In genomic region chr2:98445708-98446577, GRCh38 we compare ENCODE assay signal across 8 cellular contexts. TPM values are rescaled to one million over a fixed set of nuclear protein-coding genes. Genes with fewer than 3 reads are reported as not detected.
DNase-seq lines count a peak whose midpoint lies in the region; ATAC-seq and TF ChIP-seq lines count a peak whose summit lies in the region.

No MANE protein-coding gene starts in this region.

- TF ChIP-seq CTCF in WERI-Rb-1 (IDR thresholded peaks at IDR 0.05; ENCODE audit: low read depth, low read length) = no peak
- no peak for TF ChIP-seq CTCF in fibroblast of mammary gland (conservative IDR thresholded peaks at IDR 0.05; ENCODE audit: control insufficient read depth, insufficient read depth, low read depth, low read length)
- TF ChIP-seq CTCF in psoas muscle (IDR thresholded peaks at IDR 0.05) = no peak

- H3K4me3 ChIP-seq in ACC112 (ENCODE audit: low read depth, low read length) (peak overlapping the region; percentile 84), H7 (ENCODE audit: insufficient read depth, low read depth, low read length) (peak overlapping the region; percentile 76), WERI-Rb-1 (ENCODE audit: low read depth, low read length) (peak overlapping the region; percentile 53), fibroblast of mammary gland (ENCODE audit: control insufficient read depth, low read depth, low read length) (peak overlapping the region; percentile 80), psoas muscle (peak overlapping the region; percentile 88)

- H3K27ac ChIP-seq in ACC112 (ENCODE audit: low read depth, low read length) (no peak overlapping the region), WERI-Rb-1 (no peak overlapping the region), psoas muscle (no peak overlapping the region)

- peaks cover 32% of the 10 kb centered on the region for H3K79me2 ChIP-seq in ACC112 (ENCODE audit: control insufficient read depth, insufficient read depth, low read length, unreplicated experiment)

- DNase-seq in H7 (no peak), WERI-Rb-1 (no peak), fibroblast of mammary gland (ENCODE audit: low read depth) (no peak), psoas muscle (no peak), DMS114 treated with DMSO at 0.1 percent for 48 hours (lab: John Stamatoyannopoulos, UW; ENCODE audit: unreplicated experiment) (no peak), NCI-H128 (lab: John Stamatoyannopoulos, UW; ENCODE audit: unreplicated experiment) (no peak)
- no peak for DNase-seq in stimulated activated CD4-positive, alpha-beta T cell treated with anti-CD3 and anti-CD28 coated beads, Interleukin-1b, Interleukin-23, amount 100 ng/mL, for 48 hours

- WGBS in psoas muscle, 3 donors = 53 to 67% (median 57%) methylated on average over 18 of the region's 18 CpGs

- intact Hi-C loops in psoas muscle (cut with DNase I) = loop anchor here in 1 of 2 donors (5.0 kb wide), 1 partner anchor 61 kb away; no protein-coding TSS in a partner anchor

- H3K4me1 ChIP-seq in ACC112 (ENCODE audit: control insufficient read depth, insufficient read depth, low read length, unreplicated experiment) = peaks cover 8% of the 10 kb centered on the region
- H3K4me1 ChIP-seq in psoas muscle = peaks cover 19% of the 10 kb centered on the region

- H2AFZ ChIP-seq in ACC112 (ENCODE audit: low read length, unreplicated experiment) = peak overlapping the region; percentile 68

- H3K9me3 ChIP-seq in WERI-Rb-1 (ENCODE audit: severe bottlenecking) (no peaks in the 10 kb centered on the region), psoas muscle (no peaks in the 10 kb centered on the region)

- H3K36me3 ChIP-seq in ACC112 (ENCODE audit: insufficient read depth, low read length) (no peaks in the 10 kb centered on the region), H7 (replicated peaks; ENCODE audit: control insufficient read depth, insufficient read depth, low read length) (no peaks in the 10 kb centered on the region), WERI-Rb-1 (no peaks in the 10 kb centered on the region), psoas muscle (ENCODE audit: insufficient read depth in 1 of 2, low read depth in 1 of 2) (no peaks in the 10 kb centered on the region)

- ATAC-seq in psoas muscle = no peak

- H3K27me3 ChIP-seq in ACC112 (ENCODE audit: insufficient read depth, low read length) = no peaks in the 10 kb centered on the region
- no peaks in the 10 kb centered on the region for H3K27me3 ChIP-seq in H7 (ENCODE audit: control insufficient read depth, insufficient read depth, low read length)
- no peaks in the 10 kb centered on the region for H3K27me3 ChIP-seq in WERI-Rb-1 (ENCODE audit: insufficient read depth, low read depth, severe bottlenecking)
- H3K27me3 ChIP-seq in psoas muscle (ENCODE audit: insufficient read depth in 3 of 3, low read length in 2 of 3) = no peaks in the 10 kb centered on the region

RNA-seq across cellular contexts. Expression of gene INPP4A, which starts 1.3 kb away (rescaled TPM):
- total RNA-seq in H7 (2014; rRNA removed; shearing (Covaris generic)) = 30.3 and 32.0 TPM in 2 replicates
- 10 to 100 TPM in 3 of 4 donors, 1 to 10 TPM in 1; 9.8 to 19.7 (median 13.1) TPM for total RNA-seq in psoas muscle
- polyA plus RNA-seq in psoas muscle = 1 to 10 TPM; 2.2 to 5.4 (median 2.8) TPM
